24 cellular contexts compared by ENCODE assay signal in genomic region chr12:76313289-76313688, GRCh38. TPM values are rescaled to one million over a fixed set of nuclear protein-coding genes. Genes with fewer than 3 reads are reported as not detected.
DNase-seq lines count a peak whose midpoint lies in the region; ATAC-seq and TF ChIP-seq lines count a peak whose summit lies in the region.
"Had no signal": no experiment of that assay in that cellular context is flagged by ENCODE, and none has a peak within 500 bp of the region (broad histone marks: within the 10 kb centered on the region; RNA-seq: fewer than 3 reads in every experiment).

No MANE protein-coding gene starts in this region.

- H2BK20ac ChIP-seq in H9 (ENCODE audit: low read depth, low read length, poor library complexity, severe bottlenecking), result no peak overlapping the region

- no peaks in the 10 kb centered on the region for H3K23me2 ChIP-seq in H9 (ENCODE audit: insufficient read length, low read depth, low read length, poor library complexity, severe bottlenecking)

- H3K27me3 ChIP-seq in H9 (ENCODE audit: insufficient read depth, low read length) (no peaks in the 10 kb centered on the region), endodermal cell (ENCODE audit: control insufficient read depth, insufficient read depth, low read length, poor library complexity, severe bottlenecking) (no peaks in the 10 kb centered on the region)

- WGBS in H9 (ENCODE audit: extremely low coverage, insufficient read length, low lambda C conversion rate), result no CpG with 5 or more reads among the region's 9 CpGs
- WGBS in endodermal cell (ENCODE audit: insufficient coverage in 1 of 2, insufficient read length in 1 of 2), 2 experiments, result 88 to 96% methylated on average over 6 to 9 of the region's 9 CpGs

- H3K4me2 ChIP-seq in H9 (ENCODE audit: insufficient read depth, insufficient read length, low read length), result no peak overlapping the region
- H3K4me2 ChIP-seq: A549, SK-N-SH had no signal

- no peak overlapping the region for H2BK15ac ChIP-seq in H9 (ENCODE audit: low read depth, low read length)

- no peaks in the 10 kb centered on the region for H3K79me1 ChIP-seq in H9 (ENCODE audit: insufficient read depth, low read depth, low read length, poor library complexity, severe bottlenecking)

- H3K9ac ChIP-seq in H9 (ENCODE audit: extremely low read depth, insufficient read length, low read length) (no peak overlapping the region), endodermal cell (ENCODE audit: extremely low read depth, low read length, poor library complexity, severe bottlenecking) (no peak overlapping the region)
- H3K9ac ChIP-seq: GM23248, SK-N-SH had no signal

- H2BK5ac ChIP-seq in H9 (ENCODE audit: insufficient read length, low read length), result no peak overlapping the region

- H3K23ac ChIP-seq in H9 (ENCODE audit: insufficient read length, low read depth, low read length), result no peak overlapping the region

- DNase-seq in ELF-1 (ENCODE audit: low read depth, low spot score), result peak; percentile 20
- peak; percentile 47 for DNase-seq in H9
- DNase-seq in endodermal cell, result peak; percentile 56
- no peak for DNase-seq in mesothelial cell of epicardium (ENCODE audit: low spot score in 2 of 2, unreplicated experiment in 2 of 2)
- DNase-seq in stimulated activated CD4-positive, alpha-beta T cell treated with anti-CD3 and anti-CD28 coated beads, Interleukin-15, amount 100 ng/mL, for 24 hours, result no peak
- no peak for DNase-seq in GM19240 (ENCODE audit: insufficient read length, low spot score)
- DNase-seq: DMS79, GM23248, KG1, NCI-H1092, NCI-H146, NCI-H2029, NCI-H2227 treated with DMSO at 0.1 percent for 48 hours, NCI-H510A, NCI-H748 treated with DMSO at 0.1 percent for 48 hours, SIG-M5, SK-N-SH had no signal

- no peak overlapping the region for H4K5ac ChIP-seq in H9 (ENCODE audit: insufficient read length, low read depth, low read length)

- no peak overlapping the region for H2AK5ac ChIP-seq in H9 (ENCODE audit: insufficient read length, low read length)

- no peak overlapping the region for H2BK120ac ChIP-seq in H9 (ENCODE audit: low read depth, low read length, poor library complexity, severe bottlenecking)

- no peak overlapping the region for H2BK12ac ChIP-seq in H9 (ENCODE audit: insufficient read length, low read depth, low read length)

- no peak overlapping the region for H3K18ac ChIP-seq in H9 (ENCODE audit: insufficient read length, low read depth, low read length)

- H3K27ac ChIP-seq in H9 (ENCODE audit: insufficient read length, low read depth, low read length) (no peak overlapping the region), endodermal cell (ENCODE audit: low read depth, low read length) (no peak overlapping the region)
- H3K27ac ChIP-seq: GM23248 had no signal

- H3K79me2 ChIP-seq in H9 (ENCODE audit: insufficient read depth, low read length), result no peaks in the 10 kb centered on the region

- peak overlapping the region; percentile 2 for H2AFZ ChIP-seq in H9 (ENCODE audit: low read length)
- H2AFZ ChIP-seq: GM23248 had no signal

- 0 out of 2 replicates have a peak, but pooled peaks cover 2% of the 10 kb centered on the region for H3K4me1 ChIP-seq in H9 (ENCODE audit: insufficient read depth, low read length)
- no peaks in the 10 kb centered on the region for H3K4me1 ChIP-seq in endodermal cell (ENCODE audit: control insufficient read depth, insufficient read depth, low read length)

- no peak for TF ChIP-seq CTCF in H9 (conservative IDR thresholded peaks at IDR 0.05)
- TF ChIP-seq CTCF in endodermal cell (conservative IDR thresholded peaks at IDR 0.05), result no peak
- no peak for TF ChIP-seq CTCF in mesothelial cell of epicardium (IDR thresholded peaks at IDR 0.05; ENCODE audit: unreplicated experiment)

- no peak overlapping the region for H3K4ac ChIP-seq in H9 (ENCODE audit: low read depth, low read length)

- H3K4me3 Mint-ChIP-seq in H9, result peak overlapping the region in 1 of 2 experiments; percentile 20; a peak in 1 of 5 replicates
- H3K4me3 Mint-ChIP-seq in endodermal cell, result no peak overlapping the region
- no peak overlapping the region for H3K4me3 Mint-ChIP-seq in mesothelial cell of epicardium
- H3K4me3 Mint-ChIP-seq: B cell, CD14-positive monocyte had no signal

- H3K4me3 ChIP-seq in endodermal cell (ENCODE audit: low read length), result no peak overlapping the region
- H3K4me3 ChIP-seq: A549, GM12878, GM23248 had no signal

- no peak overlapping the region for H3K27ac Mint-ChIP-seq in H9
- no peak overlapping the region for H3K27ac Mint-ChIP-seq in endodermal cell
- peak overlapping the region; percentile 61 for H3K27ac Mint-ChIP-seq in mesothelial cell of epicardium
- H3K27ac Mint-ChIP-seq: B cell had no signal

- no peak overlapping the region for H4K8ac ChIP-seq in H9 (replicated peaks; ENCODE audit: insufficient read length, low read depth, low read length)

- no peak overlapping the region for H3K56ac ChIP-seq in H9 (ENCODE audit: insufficient read length, low read depth, low read length)

- no peak overlapping the region for H3T11ph ChIP-seq in H9 (ENCODE audit: low read length)

- H3K36me3 ChIP-seq in endodermal cell (ENCODE audit: control insufficient read depth, insufficient read depth, low read length), result no peaks in the 10 kb centered on the region

- no peak for ATAC-seq in HG02798 (IDR thresholded peaks at IDR 0.05; ENCODE audit: poor library complexity, unreplicated experiment)
- ATAC-seq in HG02840 (IDR thresholded peaks at IDR 0.05; ENCODE audit: low FRiP score, unreplicated experiment), result no peak
- ATAC-seq: GM12878, Panc1 had no signal

- H3K36me3 Mint-ChIP-seq in H9 (ENCODE audit: insufficient read depth in 1 of 3, low read depth in 3 of 3) (no peaks in the 10 kb centered on the region), endodermal cell (ENCODE audit: low read depth) (no peaks in the 10 kb centered on the region), mesothelial cell of epicardium (no peaks in the 10 kb centered on the region)
- H3K36me3 Mint-ChIP-seq: CD14-positive monocyte had no signal

- H3K27me3 Mint-ChIP-seq in H9 (ENCODE audit: low read depth) (no peaks in the 10 kb centered on the region), endodermal cell (ENCODE audit: insufficient read depth) (peaks cover 4% of the 10 kb centered on the region), mesothelial cell of epicardium (ENCODE audit: low read depth) (no peaks in the 10 kb centered on the region)

- H3K9me3 ChIP-seq in H9 (ENCODE audit: control insufficient read depth, low read depth, low read length) (no peaks in the 10 kb centered on the region), endodermal cell (ENCODE audit: control insufficient read depth, low read length) (no peaks in the 10 kb centered on the region)
- H3K9me3 ChIP-seq: A549, SK-N-SH had no signal

- no peak overlapping the region for H3K14ac ChIP-seq in H9 (ENCODE audit: insufficient read depth, low read length)

- H3K4me1 Mint-ChIP-seq in H9 (peaks cover 15 to 16% of the 10 kb centered on the region in 2 experiments), endodermal cell (peaks cover 7% of the 10 kb centered on the region), mesothelial cell of epicardium (peaks cover 19% of the 10 kb centered on the region)
- H3K4me1 Mint-ChIP-seq: CD14-positive monocyte had no signal

- H4K20me1 ChIP-seq in H9 (ENCODE audit: control insufficient read depth, insufficient read depth, insufficient read length), result no peaks in the 10 kb centered on the region

- H3K9me3 Mint-ChIP-seq in H9, result no peaks in the 10 kb centered on the region
- H3K9me3 Mint-ChIP-seq in endodermal cell, result no peaks in the 10 kb centered on the region
- no peaks in the 10 kb centered on the region for H3K9me3 Mint-ChIP-seq in mesothelial cell of epicardium

- no peak overlapping the region for H4K91ac ChIP-seq in H9 (ENCODE audit: insufficient read length, low read depth, low read length)

RNA-seq across cellular contexts. Expression of gene BBS10, which starts 34.9 kb away (rescaled TPM):
- total RNA-seq in H9 (2021) (6.6 and 6.9 TPM in 2 replicates), endodermal cell (1 to 10 TPM; 9.3 to 9.5 TPM), mesothelial cell of epicardium (10.6 to 11.8 TPM (median 10.7 TPM) in 3 replicates)
- polyA plus RNA-seq in endodermal cell (2013, experiment 1 of 2), result 19.8 TPM
- polyA plus RNA-seq in endodermal cell (2013, experiment 2 of 2), result 19.5 TPM

Comparison
In these comparisons a context has a peak if more than half of its experiments do, and no peak if none do; other contexts are left out.
1. DNase-seq: peak in ELF-1 (single experiment), H9 (single experiment) and endodermal cell (single experiment); none in mesothelial cell of epicardium (0 of 2), stimulated activated CD4-positive, alpha-beta T cell treated with anti-CD3 and anti-CD28 coated beads, Interleukin-15, amount 100 ng/mL, for 24 hours (single experiment) and GM19240 (single experiment).